ENCODE assay signal across 8 cellular contexts in the genomic region with DNA sequence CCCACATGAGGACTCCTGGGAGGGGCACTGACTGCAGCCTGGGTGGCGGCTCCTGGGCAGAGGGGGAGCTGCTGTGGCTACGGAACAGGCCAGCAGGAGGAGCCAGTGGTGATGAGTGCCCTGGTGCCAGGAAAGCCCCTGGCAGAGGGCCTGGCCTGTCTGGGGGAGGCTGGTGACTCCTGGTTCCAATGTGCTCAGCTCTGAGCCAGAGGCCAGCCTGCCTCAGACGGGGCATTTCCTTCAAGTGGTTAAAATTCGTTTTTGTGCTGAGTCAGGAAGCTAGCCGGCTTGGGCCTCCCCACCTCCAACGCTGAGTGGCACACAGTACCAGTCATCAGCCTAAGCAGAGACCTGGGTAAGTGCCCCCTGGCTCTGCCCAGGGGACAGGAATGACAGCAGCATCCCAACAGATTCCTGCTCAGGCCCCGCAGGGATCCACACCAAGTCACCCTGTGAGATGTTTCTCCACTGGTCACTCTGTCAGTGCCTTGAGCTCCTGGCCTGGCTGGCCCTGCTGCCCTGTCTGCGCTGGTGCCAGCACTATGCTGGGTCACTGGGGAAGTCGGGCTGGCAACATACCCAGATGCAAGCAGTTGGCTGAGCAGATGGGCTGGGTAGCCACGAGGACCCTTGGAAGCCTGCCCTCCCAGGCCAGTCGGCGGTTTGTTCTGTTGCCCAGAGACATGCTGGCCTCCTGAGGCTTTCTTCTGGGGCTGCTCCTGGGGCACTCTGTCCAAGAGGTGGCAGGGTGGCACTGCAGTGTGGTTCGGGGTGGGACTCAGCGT. TPM values are rescaled to one million over a fixed set of nuclear protein-coding genes. Genes with fewer than 3 reads are reported as not detected.
DNase-seq lines count a peak whose midpoint lies in the region; ATAC-seq and TF ChIP-seq lines count a peak whose summit lies in the region.

No MANE protein-coding gene starts in this region.

- H3K4me3 ChIP-seq in lower lobe of right lung, result no peak overlapping the region

- no peak overlapping the region for H3K27ac ChIP-seq in H9 (ENCODE audit: insufficient read length, low read depth, low read length)
- H3K27ac ChIP-seq in lower lobe of right lung, result peak overlapping the region; percentile 81

- peak; percentile 97 for ATAC-seq in T-helper 17 cell
- ATAC-seq in lower lobe of right lung, result peak; percentile 86 to 89

- H2BK5ac ChIP-seq in H9 (ENCODE audit: insufficient read length, low read length), result no peak overlapping the region

- peak; percentile 25 for DNase-seq in COLO668 (lab: John Stamatoyannopoulos, UW; ENCODE audit: unreplicated experiment)
- no peak for DNase-seq in H9
- peak; percentile 49 to 55 (median 49) for DNase-seq in T-helper 17 cell
- peak; percentile 73 for DNase-seq in lower lobe of right lung
- peak; percentile 86 for DNase-seq in superior temporal gyrus (ENCODE audit: extremely low spot score)
- no peak for DNase-seq in NCI-H2107 (lab: John Stamatoyannopoulos, UW)
- no peak for DNase-seq in NCI-H2081 (lab: John Stamatoyannopoulos, UW)

- H3T11ph ChIP-seq in H9 (ENCODE audit: low read length), result no peak overlapping the region

- H3K14ac ChIP-seq in H9 (ENCODE audit: insufficient read depth, low read length), result no peak overlapping the region

- no peak overlapping the region for H4K5ac ChIP-seq in H9 (ENCODE audit: insufficient read length, low read depth, low read length)

- no peaks in the 10 kb centered on the region for H3K23me2 ChIP-seq in H9 (ENCODE audit: insufficient read length, low read depth, low read length, poor library complexity, severe bottlenecking)

- no peak overlapping the region for H3K56ac ChIP-seq in H9 (ENCODE audit: insufficient read length, low read depth, low read length)

- H3K9ac ChIP-seq in H9 (ENCODE audit: extremely low read depth, insufficient read length, low read length), result no peak overlapping the region

- no peak overlapping the region for H4K8ac ChIP-seq in H9 (replicated peaks; ENCODE audit: insufficient read length, low read depth, low read length)

- TF ChIP-seq CTCF in H9 (conservative IDR thresholded peaks at IDR 0.05) (peak; percentile 58), lower lobe of right lung (IDR thresholded peaks at IDR 0.05) (peak; percentile 61)

- H3K4me1 ChIP-seq in H9 (ENCODE audit: insufficient read depth, low read length) (no peaks in the 10 kb centered on the region), lower lobe of right lung (peaks cover 67% of the 10 kb centered on the region)

- no peak overlapping the region for H2BK15ac ChIP-seq in H9 (ENCODE audit: low read depth, low read length)

- no peak overlapping the region for H3K23ac ChIP-seq in H9 (ENCODE audit: insufficient read length, low read depth, low read length)

- H3K27me3 Mint-ChIP-seq in H9 (ENCODE audit: low read depth) (peaks cover 15% of the 10 kb centered on the region), T-helper 17 cell (no peaks in the 10 kb centered on the region)
- H3K27me3 Mint-ChIP-seq in dendritic cell treated with granulocyte-macrophage colony-stimulating factor and Interleukin-4, amounts not matched to agents 40 ng/mL and 50 ng/mL, for 4 days, result peaks cover 9% of the 10 kb centered on the region

- H3K4me1 Mint-ChIP-seq in H9 (peaks cover 3 to 9% of the 10 kb centered on the region in 2 experiments; a peak in 3 of 4 replicates), T-helper 17 cell (peaks cover 17% of the 10 kb centered on the region)
- H3K4me1 Mint-ChIP-seq in dendritic cell treated with granulocyte-macrophage colony-stimulating factor and Interleukin-4, amounts not matched to agents 40 ng/mL and 50 ng/mL, for 4 days (ENCODE audit: low read depth), result peaks cover 94% of the 10 kb centered on the region

- no peaks in the 10 kb centered on the region for H3K79me2 ChIP-seq in H9 (ENCODE audit: insufficient read depth, low read length)

- no peak overlapping the region for H4K91ac ChIP-seq in H9 (ENCODE audit: insufficient read length, low read depth, low read length)

- no peak overlapping the region for H3K27ac Mint-ChIP-seq in H9
- no peak overlapping the region for H3K27ac Mint-ChIP-seq in T-helper 17 cell
- peak overlapping the region; percentile 99 for H3K27ac Mint-ChIP-seq in dendritic cell treated with granulocyte-macrophage colony-stimulating factor and Interleukin-4, amounts not matched to agents 40 ng/mL and 50 ng/mL, for 4 days

- no peak overlapping the region for H3K4ac ChIP-seq in H9 (ENCODE audit: low read depth, low read length)

- no peak overlapping the region for H2BK120ac ChIP-seq in H9 (ENCODE audit: low read depth, low read length, poor library complexity, severe bottlenecking)

- no peak overlapping the region for H3K18ac ChIP-seq in H9 (ENCODE audit: insufficient read length, low read depth, low read length)

- H3K4me2 ChIP-seq in H9 (ENCODE audit: insufficient read depth, insufficient read length, low read length), result no peak overlapping the region

- no CpG with 5 or more reads among the region's 14 CpGs for WGBS in H9 (ENCODE audit: extremely low coverage, insufficient read length, low lambda C conversion rate)

- H3K36me3 ChIP-seq in lower lobe of right lung, result no peaks in the 10 kb centered on the region

- H3K79me1 ChIP-seq in H9 (ENCODE audit: insufficient read depth, low read depth, low read length, poor library complexity, severe bottlenecking), result no peaks in the 10 kb centered on the region

- intact Hi-C loops in dendritic cell treated with granulocyte-macrophage colony-stimulating factor and Interleukin-4, amounts not matched to agents 40 ng/mL and 50 ng/mL, for 4 days (cut with micrococcal nuclease), result loop anchor here (1.0 kb wide), 1 partner anchor 8 kb away; no protein-coding TSS in a partner anchor
- intact Hi-C loops in lower lobe of right lung (cut with DNase I), result no loop called here

- H2BK20ac ChIP-seq in H9 (ENCODE audit: low read depth, low read length, poor library complexity, severe bottlenecking), result no peak overlapping the region

- H2AFZ ChIP-seq in H9 (ENCODE audit: low read length), result no peak overlapping the region

- H3K9me3 ChIP-seq in H9 (ENCODE audit: control insufficient read depth, low read depth, low read length) (no peaks in the 10 kb centered on the region), T-helper 17 cell (ENCODE audit: control insufficient read depth, low read length, poor library complexity, severe bottlenecking) (no peaks in the 10 kb centered on the region), lower lobe of right lung (no peaks in the 10 kb centered on the region)

- H3K27me3 ChIP-seq in H9 (ENCODE audit: insufficient read depth, low read length) (no peaks in the 10 kb centered on the region), lower lobe of right lung (ENCODE audit: low read depth) (no peaks in the 10 kb centered on the region)

- H3K36me3 Mint-ChIP-seq in H9 (ENCODE audit: insufficient read depth in 1 of 3, low read depth in 3 of 3) (peaks cover 0 to 6% (median 0%) of the 10 kb centered on the region in 3 experiments; a peak in 2 of 7 replicates), T-helper 17 cell (ENCODE audit: low read depth) (no peaks in the 10 kb centered on the region)
- peaks cover 27% of the 10 kb centered on the region for H3K36me3 Mint-ChIP-seq in dendritic cell treated with granulocyte-macrophage colony-stimulating factor and Interleukin-4, amounts not matched to agents 40 ng/mL and 50 ng/mL, for 4 days (ENCODE audit: low read depth)

- H3K4me3 Mint-ChIP-seq in H9, result no peak overlapping the region
- no peak overlapping the region for H3K4me3 Mint-ChIP-seq in T-helper 17 cell
- H3K4me3 Mint-ChIP-seq in dendritic cell treated with granulocyte-macrophage colony-stimulating factor and Interleukin-4, amounts not matched to agents 40 ng/mL and 50 ng/mL, for 4 days, result peak overlapping the region; percentile 56

- no peaks in the 10 kb centered on the region for H3K9me3 Mint-ChIP-seq in H9
- H3K9me3 Mint-ChIP-seq in dendritic cell treated with granulocyte-macrophage colony-stimulating factor and Interleukin-4, amounts not matched to agents 40 ng/mL and 50 ng/mL, for 4 days, result no peaks in the 10 kb centered on the region

- H2AK5ac ChIP-seq in H9 (ENCODE audit: insufficient read length, low read length), result no peak overlapping the region

- peak overlapping the region; percentile 26 for H2BK12ac ChIP-seq in H9 (ENCODE audit: insufficient read length, low read depth, low read length)

- no peaks in the 10 kb centered on the region for H4K20me1 ChIP-seq in H9 (ENCODE audit: control insufficient read depth, insufficient read depth, insufficient read length)

RNA-seq across cellular contexts. Expression of a gene that starts 7.1 kb away (rescaled TPM):
- total RNA-seq in H9 (2021), result 15.5 and 18.1 TPM in 2 replicates
- 10 to 100 TPM; 38.0 to 44.5 TPM for total RNA-seq in T-helper 17 cell
- 40.8 TPM for total RNA-seq in lower lobe of right lung

RNA-seq across cellular contexts. Expression of a gene that starts 43.9 kb away (rescaled TPM):
- total RNA-seq in H9 (2021), result 0.07 and 0.35 TPM in 2 replicates
- not detected for total RNA-seq in T-helper 17 cell
- 2.6 TPM for total RNA-seq in lower lobe of right lung

Comparison
In these comparisons a context has a peak if more than half of its experiments do, and no peak if none do; other contexts are left out.
1. DNase-seq: peak in COLO668 (single experiment), T-helper 17 cell (3 of 3), lower lobe of right lung (single experiment) and superior temporal gyrus (single experiment); none in H9 (single experiment), NCI-H2107 (single experiment) and NCI-H2081 (0 of 2).